ENCODE assay signal across 8 cellular contexts in genomic region chrX:151974336-151975227, GRCh38. TPM values are rescaled to one million over a fixed set of nuclear protein-coding genes. Genes with fewer than 3 reads are reported as not detected.
DNase-seq lines count a peak whose midpoint lies in the region; ATAC-seq and TF ChIP-seq lines count a peak whose summit lies in the region.

Gene GABRE (minus strand): TSS chrX:151974676. CDS start chrX:151974625, 51 bp downstream.

- DNase-seq in AG09309 (ENCODE audit: low read depth) = no peak
- DNase-seq in LoVo (ENCODE audit: low spot score) = peak; percentile 49
- DNase-seq in dermis microvascular lymphatic vessel endothelial cell (ENCODE audit: low read depth in 2 of 2) = peak in 1 of 2 donors; percentile 74
- DNase-seq in lower leg skin (ENCODE audit: low spot score in 2 of 2) = peak; percentile 21 to 92
- DNase-seq in NK-92 (lab: John Stamatoyannopoulos, UW; ENCODE audit: unreplicated experiment) = no peak
- DNase-seq in hippocampal formation (lab: John Stamatoyannopoulos, UW) = no peak

- peak within 1 kb of the TSS; percentile 50 for H3K27ac ChIP-seq in urinary bladder (ENCODE audit: low read depth)

- H3K4me3 ChIP-seq in AG09309 (ENCODE audit: control insufficient read depth, low read depth, low read length) = peak within 1 kb of the TSS; percentile 61
- H3K4me3 ChIP-seq in lower leg skin (ENCODE audit: low read depth, poor library complexity, severe bottlenecking) = peak within 1 kb of the TSS; percentile 58
- peak within 1 kb of the TSS; percentile 73 for H3K4me3 ChIP-seq in urinary bladder (ENCODE audit: low read depth, low read length)

- no peak for ATAC-seq in HG03159 (IDR thresholded peaks at IDR 0.05; ENCODE audit: unreplicated experiment)

- TF ChIP-seq CTCF in AG09309 (IDR thresholded peaks at IDR 0.05; ENCODE audit: control insufficient read depth, insufficient read depth, low read depth, low read length, missing control alignments) (no peak), lower leg skin (IDR thresholded peaks at IDR 0.05) (no peak)

- WGBS in lower leg skin, 2 donors = 3 to 45% methylated on average over 19 to 60 of the region's 90 CpGs
- 2% methylated on average over 82 of the region's 90 CpGs for WGBS in urinary bladder

- no peak for TF ChIP-seq POLR2A in lower leg skin (IDR thresholded peaks at IDR 0.05)

- H3K4me1 ChIP-seq in urinary bladder (ENCODE audit: insufficient read depth) = no peaks in the 10 kb centered on the region

- H3K36me3 ChIP-seq in urinary bladder (ENCODE audit: insufficient read depth) = peaks cover under 1% of the 10 kb centered on the region

- intact Hi-C loops in lower leg skin (cut with DNase I; ENCODE audit: low total_unique reads) = no loop called here

RNA-seq across cellular contexts. Expression of gene GABRE, which starts in this region (rescaled TPM):
- total RNA-seq in dermis microvascular lymphatic vessel endothelial cell = 12.1 and 36.3 TPM in 2 replicates
- 10 to 100 TPM; 17.2 to 55.8 (median 27.8) TPM for total RNA-seq in lower leg skin
- total RNA-seq in urinary bladder = 81.1 TPM
- polyA plus RNA-seq in urinary bladder = 9.1 TPM

Comparison
In these comparisons a context has a peak if more than half of its experiments do, and no peak if none do; other contexts are left out.
1. DNase-seq: peak in LoVo (single experiment) and lower leg skin (2 of 2); none in AG09309 (single experiment), NK-92 (single experiment) and hippocampal formation (0 of 2).
2. Peak in every context shown above with its lines, with median percentiles within 50 percentile points of each other: H3K4me3 ChIP-seq.